ENCODE assay signal across 9 cellular contexts in the genomic region with DNA sequence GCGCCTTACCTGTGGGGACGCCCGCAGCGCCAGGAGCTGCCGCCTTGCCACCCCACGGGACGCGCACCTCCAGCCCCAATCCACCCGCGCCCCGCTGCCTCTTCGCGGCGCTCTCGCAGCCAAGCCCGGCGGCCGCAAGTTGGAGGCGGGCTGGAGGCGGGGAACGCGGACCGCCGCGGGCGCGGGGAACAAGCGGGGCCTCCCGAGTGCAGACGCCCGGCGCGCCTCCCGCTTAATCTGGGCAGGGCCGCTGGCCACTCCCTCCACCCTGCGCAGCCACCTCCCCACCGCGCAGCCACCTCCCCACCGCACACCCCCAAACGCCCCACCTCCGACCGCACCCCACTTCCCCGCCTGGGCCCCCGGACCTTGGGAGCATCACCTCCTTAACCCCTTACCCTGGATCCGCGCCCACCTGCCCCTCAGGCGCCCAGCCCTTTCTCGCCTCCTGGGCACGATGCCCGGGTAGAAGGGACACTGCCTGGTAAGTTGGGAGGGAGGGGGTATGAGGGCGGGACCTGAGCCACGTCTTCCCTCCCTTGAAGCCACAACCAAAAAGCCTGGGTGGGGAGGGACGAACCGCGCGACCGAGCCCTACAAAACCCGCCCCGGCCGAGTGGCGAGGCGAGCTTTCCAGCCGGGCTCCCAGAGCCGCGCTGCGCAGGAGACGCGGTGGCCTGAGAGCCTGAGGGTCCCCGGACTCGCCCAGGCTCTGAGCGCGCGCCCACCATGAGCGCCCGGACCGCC. TPM values are rescaled to one million over a fixed set of nuclear protein-coding genes. Genes with fewer than 3 reads are reported as not detected.
DNase-seq lines count a peak whose midpoint lies in the region; ATAC-seq, FAIRE-seq and TF ChIP-seq lines count a peak whose summit lies in the region.
"Had no signal": no experiment of that assay in that cellular context is flagged by ENCODE, and none has a peak within 500 bp of the region (broad histone marks: within the 10 kb centered on the region; RNA-seq: fewer than 3 reads in every experiment).

COL4A3 (plus strand) TSS at position 627 of the 747 bp plus-strand sequence; CDS start at position 730, 103 bp downstream.
COL4A4 (minus strand) TSS at position 208 of the 747 bp plus-strand sequence. CDS start 16,722 bp downstream, outside the sequence.

- H3K9me3 Mint-ChIP-seq in CD4-positive, alpha-beta memory T cell, result peaks cover 0 to 6% (median under 1%) of the 10 kb centered on the region in 8 donors
- H3K9me3 Mint-ChIP-seq in naive B cell, result peaks cover 0 to 10% (median 3%) of the 10 kb centered on the region in 7 donors

- peak; percentile 50 for ATAC-seq in GM18868 (IDR thresholded peaks at IDR 0.05; ENCODE audit: unreplicated experiment)
- ATAC-seq in HG02981 (IDR thresholded peaks at IDR 0.05; ENCODE audit: unreplicated experiment), result peak; percentile 43
- ATAC-seq in Panc1, result peak; percentile 85
- ATAC-seq in naive B cell (ENCODE audit: low read depth in 2 of 2), result peak; percentile 72 to 76

- BruUV-seq in Panc1 (replicated peaks; lab: Mats Ljungman, UMichigan) (no TSS peak), endothelial cell of umbilical vein (replicated peaks; lab: Mats Ljungman, UMichigan) (no TSS peak)

- CTCF ChIA-PET in CD4-positive, alpha-beta memory T cell (lab: Charles Lee; ENCODE audit: partially characterized antibody), result no interaction called here
- CTCF ChIA-PET in Panc1 (lab: Charles Lee), result interaction anchor here (0.7 kb wide), 1 partner anchor 77 kb away, joined by 9 read pairs; no protein-coding TSS in a partner anchor
- CTCF ChIA-PET in endothelial cell of umbilical vein (lab: Charles Lee), result no interaction called here

- H3K4me1 Mint-ChIP-seq in CD4-positive, alpha-beta memory T cell, result peaks cover 0 to 18% (median 9%) of the 10 kb centered on the region in 4 donors
- H3K4me1 Mint-ChIP-seq in naive B cell, result peaks cover 3 to 11% (median 10%) of the 10 kb centered on the region in 3 donors

- no peaks in the 10 kb centered on the region for H3K9me3 ChIP-seq in CD4-positive, alpha-beta memory T cell (ENCODE audit: control insufficient read depth in 1 of 2, low read length in 2 of 2)
- no peaks in the 10 kb centered on the region for H3K9me3 ChIP-seq in Panc1 (ENCODE audit: control insufficient read depth, insufficient read depth, low read depth, low read length)
- no peaks in the 10 kb centered on the region for H3K9me3 ChIP-seq in endothelial cell of umbilical vein (replicated peaks; ENCODE audit: control insufficient read depth, insufficient read depth, low read length)

- H3K36me3 Mint-ChIP-seq in CD4-positive, alpha-beta memory T cell, result no peaks in the 10 kb centered on the region
- H3K36me3 Mint-ChIP-seq in naive B cell, result peaks cover 0 to 4% of the 10 kb centered on the region in 2 donors

- TF ChIP-seq POLR2A in endothelial cell of umbilical vein (IDR thresholded peaks at IDR 0.05; ENCODE audit: low read depth, low read length), result no peak

- no peaks in the 10 kb centered on the region for H3K79me2 ChIP-seq in endothelial cell of umbilical vein (ENCODE audit: control insufficient read depth, insufficient read depth, low read length)

- dilution Hi-C loops in endothelial cell of umbilical vein (cut with MboI; ENCODE audit: extremely low pct_ligation_motif_present, low sequenced_read_pairs), result no loop called here

- no peaks in the 10 kb centered on the region for H3K36me3 ChIP-seq in CD4-positive, alpha-beta memory T cell (ENCODE audit: insufficient read depth, low read length)
- H3K36me3 ChIP-seq in Panc1 (ENCODE audit: control insufficient read depth, insufficient read depth, low read length), result no peaks in the 10 kb centered on the region; the same call in 1 of the 2 replicates
- no peaks in the 10 kb centered on the region for H3K36me3 ChIP-seq in endothelial cell of umbilical vein (ENCODE audit: control insufficient read depth in 2 of 2, extremely low read depth in 1 of 2, insufficient read depth in 2 of 2, low read length in 2 of 2)

- H3K9me1 ChIP-seq in endothelial cell of umbilical vein (replicated peaks; ENCODE audit: control insufficient read depth, extremely low read depth, insufficient read depth, low read length), result no peaks in the 10 kb centered on the region

- intact Hi-C loops in CD4-positive, alpha-beta memory T cell (cut with micrococcal nuclease), result no loop called here
- intact Hi-C loops in Panc1 (cut with micrococcal nuclease; ENCODE audit: unreplicated experiment) (no loop called here), endothelial cell of umbilical vein (cut with micrococcal nuclease) (no loop called here)

- no peak within 1 kb of the TSS for H3K27ac ChIP-seq in CD4-positive, alpha-beta memory T cell (ENCODE audit: low read depth, low read length)
- H3K27ac ChIP-seq in Panc1 (ENCODE audit: low read length) (no peak within 1 kb of the TSS), endothelial cell of umbilical vein (ENCODE audit: insufficient read depth, low read depth, low read length) (no peak within 1 kb of the TSS)

- H2AFZ ChIP-seq in endothelial cell of umbilical vein (ENCODE audit: low read depth, low read length), result no peak within 1 kb of the TSS

- H3K27me3 Mint-ChIP-seq in CD4-positive, alpha-beta memory T cell, result peaks cover 29 to 42% of the 10 kb centered on the region in 2 donors
- peaks cover 30 to 52% (median 51%) of the 10 kb centered on the region in 3 donors for H3K27me3 Mint-ChIP-seq in naive B cell

- H3K4me3 ChIP-seq in CD4-positive, alpha-beta memory T cell (ENCODE audit: low read length in 2 of 2), result no peak within 1 kb of the TSS
- H3K4me3 ChIP-seq in Panc1 (ENCODE audit: low read depth in 2 of 2, low read length in 2 of 2) (peak within 1 kb of the TSS; percentile 31 to 42), endothelial cell of umbilical vein (replicated peaks in 1 of 3; ENCODE audit: insufficient read depth in 1 of 3, low read depth in 1 of 3, low read length in 3 of 3) (no peak within 1 kb of the TSS)

- H3K9ac ChIP-seq in endothelial cell of umbilical vein (replicated peaks; ENCODE audit: extremely low read depth, insufficient read depth, low read length), result no peak within 1 kb of the TSS

- no peaks in the 10 kb centered on the region for H3K27me3 ChIP-seq in CD4-positive, alpha-beta memory T cell (ENCODE audit: insufficient read depth, low read length)
- H3K27me3 ChIP-seq in Panc1 (ENCODE audit: control insufficient read depth, insufficient read depth, low read length) (peaks cover 44% of the 10 kb centered on the region), endothelial cell of umbilical vein (ENCODE audit: control insufficient read depth in 2 of 2, insufficient read depth in 2 of 2, low read length in 2 of 2) (peaks cover 13 to 25% of the 10 kb centered on the region in 2 experiments)

- H4K20me1 ChIP-seq in endothelial cell of umbilical vein (replicated peaks; ENCODE audit: control insufficient read depth, extremely low read depth, insufficient read depth, low read length), result no peaks in the 10 kb centered on the region

- TF ChIP-seq CTCF in Panc1 (IDR thresholded peaks at IDR 0.05) (no peak), endothelial cell of umbilical vein (IDR thresholded peaks at IDR 0.05; ENCODE audit: extremely low read depth in 1 of 2, insufficient read depth in 1 of 2, low read depth in 1 of 2, low read length in 2 of 2) (no peak)

- DNase-seq in CD4-positive, alpha-beta memory T cell, result no peak
- no peak for DNase-seq in Panc1 (ENCODE audit: low read depth, low spot score)
- DNase-seq in endothelial cell of umbilical vein (ENCODE audit: low read depth, low spot score), result no peak
- peak; percentile 5 for DNase-seq in naive B cell
- DNase-seq in KG1 (lab: John Stamatoyannopoulos, UW), result no peak
- DNase-seq in Ammon's horn (ENCODE audit: low spot score), result no peak

- H3K4me1 ChIP-seq in CD4-positive, alpha-beta memory T cell (ENCODE audit: insufficient read depth, low read length), result no peaks in the 10 kb centered on the region
- H3K4me1 ChIP-seq in Panc1 (ENCODE audit: control insufficient read depth, insufficient read depth, low read length) (peaks cover 4% of the 10 kb centered on the region; the same call in 1 of the 2 replicates), endothelial cell of umbilical vein (ENCODE audit: control insufficient read depth, extremely low read depth, insufficient read depth, low read length) (no peaks in the 10 kb centered on the region)

- H3K4me3 Mint-ChIP-seq in CD4-positive, alpha-beta memory T cell, result peak within 1 kb of the TSS; percentile 65 to 75 (median 70)
- H3K4me3 Mint-ChIP-seq in naive B cell, result peak within 1 kb of the TSS; percentile 76 to 92 (median 82)

- H3K27ac Mint-ChIP-seq in CD4-positive, alpha-beta memory T cell, result no peak within 1 kb of the TSS
- H3K27ac Mint-ChIP-seq in naive B cell, result peak within 1 kb of the TSS in 4 of 6 donors; percentile 31 to 78 (median 51)

- POLR2A ChIA-PET in CD4-positive, alpha-beta memory T cell (lab: Charles Lee; ENCODE audit: partially characterized antibody), result no interaction called here
- POLR2A ChIA-PET in Panc1 (lab: Charles Lee) (no interaction called here), endothelial cell of umbilical vein (lab: Charles Lee) (no interaction called here)

- FAIRE-seq in endothelial cell of umbilical vein (lab: Jason Lieb, UNC), result no peak

- in situ Hi-C loops in Panc1 (cut with HindIII; ENCODE audit: low pct_unique_long_range_greater_than_20kb, low sequenced_read_pairs), result no loop called here

- no peak within 1 kb of the TSS for H3K4me2 ChIP-seq in endothelial cell of umbilical vein (ENCODE audit: insufficient read depth, low read length)

RNA-seq across cellular contexts. Expression of gene COL4A3, which starts in this region (rescaled TPM):
- under 1 TPM in 1 of 2 experiments, not detected in 1; 0.03 TPM for total RNA-seq in CD4-positive, alpha-beta memory T cell
- polyA plus RNA-seq in CD4-positive, alpha-beta memory T cell, result not detected
- total RNA-seq in Panc1 (2021; ENCODE audit: unreplicated experiment) (0.18 TPM), endothelial cell of umbilical vein (not detected in 2 replicates)
- not detected for polyA plus RNA-seq in Panc1 (2012; ENCODE audit: insufficient read length)
- polyA plus RNA-seq in endothelial cell of umbilical vein (not detected in 2 replicates), naive B cell (ENCODE audit: low read depth in 6 of 6) (under 1 TPM in 5 of 6 donors, not detected in 1; 0.07 to 0.77 (median 0.23) TPM)
- not detected in 2 replicates for polyA plus RNA-seq in endothelial cell of umbilical vein (2011; cell fraction: cytosol; rRNA removed)
- polyA plus RNA-seq in endothelial cell of umbilical vein (2011; cell fraction: nucleus; rRNA removed), result not detected in 2 replicates
- not detected in 2 replicates for polyA plus RNA-seq in endothelial cell of umbilical vein (2012)
- polyA minus RNA-seq in endothelial cell of umbilical vein, result not detected in 2 replicates
- 2.2 TPM for polyA minus RNA-seq in endothelial cell of umbilical vein (2011; cell fraction: cytosol; rRNA and poly(A)+ RNA removed)
- not detected in 2 replicates for polyA minus RNA-seq in endothelial cell of umbilical vein (2011; cell fraction: nucleus; rRNA and poly(A)+ RNA removed)
- total RNA-seq: T-helper 2 cell treated with Interferon-gamma antibody and Interleukin-4, amounts not matched to agents 100 ng/mL and 5 ng/mL, for 36 hours had no signal

RNA-seq across cellular contexts. Expression of gene COL4A4, which starts in this region (rescaled TPM):
- under 1 TPM in 1 of 2 experiments, not detected in 1; 0.03 TPM for total RNA-seq in CD4-positive, alpha-beta memory T cell
- polyA plus RNA-seq in CD4-positive, alpha-beta memory T cell, result under 1 TPM in 1 of 2 donors, not detected in 1; 0.10 TPM
- total RNA-seq in Panc1 (2021; ENCODE audit: unreplicated experiment), result 0.13 TPM
- 0.02 TPM for polyA plus RNA-seq in Panc1 (2012; ENCODE audit: insufficient read length)
- total RNA-seq in endothelial cell of umbilical vein, result not detected in 2 replicates
- polyA plus RNA-seq in endothelial cell of umbilical vein, result not detected in 2 replicates
- not detected in 2 replicates for polyA plus RNA-seq in endothelial cell of umbilical vein (2011; cell fraction: cytosol; rRNA removed)
- not detected in 2 replicates for polyA plus RNA-seq in endothelial cell of umbilical vein (2011; cell fraction: nucleus; rRNA removed)
- polyA plus RNA-seq in endothelial cell of umbilical vein (2012), result not detected in 2 replicates
- polyA minus RNA-seq in endothelial cell of umbilical vein, result not detected in 2 replicates
- polyA minus RNA-seq in endothelial cell of umbilical vein (2011; cell fraction: cytosol; rRNA and poly(A)+ RNA removed), result 2.4 TPM
- polyA minus RNA-seq in endothelial cell of umbilical vein (2011; cell fraction: nucleus; rRNA and poly(A)+ RNA removed), result 0.05 TPM in 1 of 2 replicates, not detected in the other
- 1 to 10 TPM in 1 of 6 donors, under 1 TPM in 4, not detected in 1; 0.03 to 1.7 (median 0.57) TPM for polyA plus RNA-seq in naive B cell (ENCODE audit: low read depth in 6 of 6)

Comparison
In these comparisons a context has a peak if more than half of its experiments do, and no peak if none do; other contexts are left out.
1. Peak in ATAC-seq and H3K4me3 ChIP-seq in Panc1; RNA of the genes that start here not detected or under 1 TPM.
2. H3K27ac Mint-ChIP-seq: peak in naive B cell (4 of 6); none in CD4-positive, alpha-beta memory T cell (0 of 7).
3. Peak in every context shown above with its lines, with median percentiles within 50 percentile points of each other: ATAC-seq.